ENCODE assay signal across 11 cellular contexts in the genomic region with DNA sequence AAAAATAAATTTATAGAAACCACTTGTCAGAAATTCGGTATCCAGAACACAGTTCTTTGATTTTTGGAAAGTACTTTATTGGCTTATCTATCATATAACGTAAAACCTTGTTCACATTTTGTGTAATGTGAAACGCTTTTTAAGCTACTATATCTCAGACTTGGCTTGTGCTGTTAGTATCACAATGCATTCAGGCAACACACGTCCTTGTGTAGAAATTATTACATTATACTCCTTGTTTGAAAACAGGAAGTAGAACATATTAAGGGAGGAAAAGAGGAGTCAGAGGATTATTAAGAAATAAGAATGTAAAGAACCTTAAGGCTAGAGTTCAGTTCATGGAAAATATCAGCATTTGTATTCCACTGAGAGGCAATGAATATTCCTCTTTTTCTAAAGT. TPM values are rescaled to one million over a fixed set of nuclear protein-coding genes. Genes with fewer than 3 reads are reported as not detected.
A peak's percentile ranks its signal among the peaks of the same experiment; 100 is the strongest.
DNase-seq lines count a peak whose midpoint lies in the region; ATAC-seq, FAIRE-seq and TF ChIP-seq lines count a peak whose summit lies in the region.
"Had no signal": no experiment of that assay in that cellular context is flagged by ENCODE, and none has a peak within 500 bp of the region (broad histone marks: within the 10 kb centered on the region; RNA-seq: fewer than 3 reads in every experiment).

No MANE protein-coding gene starts in this region.

- H3K9me3 Mint-ChIP-seq in activated CD8-positive, alpha-beta T cell treated with anti-CD3 and anti-CD28 coated beads, Interleukin-2, amount 10 ng/mL, durations not matched to agents 7 days and 5 days (ENCODE audit: insufficient read depth): no peaks in the 10 kb centered on the region

- H3K27ac ChIP-seq in left ventricle myocardium inferior (replicated peaks) (no peak overlapping the region), right atrium auricular region (no peak overlapping the region)

- TF ChIP-seq CTCF in left ventricle myocardium inferior (IDR thresholded peaks at IDR 0.05; ENCODE audit: borderline replicate concordance) (no peak), right atrium auricular region (IDR thresholded peaks at IDR 0.05) (no peak), GM10266 (IDR thresholded peaks at IDR 0.05; ENCODE audit: control insufficient read depth, insufficient read depth, low read depth, missing control alignments) (no peak)

- no peaks in the 10 kb centered on the region for H3K9me3 ChIP-seq in left ventricle myocardium inferior (replicated peaks)
- no peaks in the 10 kb centered on the region for H3K9me3 ChIP-seq in right atrium auricular region

- H3K4me1 Mint-ChIP-seq in activated CD8-positive, alpha-beta T cell treated with anti-CD3 and anti-CD28 coated beads, Interleukin-2, amount 10 ng/mL, durations not matched to agents 7 days and 5 days (ENCODE audit: low read depth): peaks cover 26% of the 10 kb centered on the region

- H3K36me3 Mint-ChIP-seq in activated CD8-positive, alpha-beta T cell treated with anti-CD3 and anti-CD28 coated beads, Interleukin-2, amount 10 ng/mL, durations not matched to agents 7 days and 5 days (ENCODE audit: low read depth): peaks cover 18% of the 10 kb centered on the region

- POLR2A ChIA-PET in activated CD8-positive, alpha-beta T cell treated with anti-CD3 and anti-CD28 coated beads, Interleukin-2, amount 10 ng/mL, durations not matched to agents 7 days and 5 days (lab: Charles Lee): no interaction called here

- FAIRE-seq in islet of Langerhans (lab: Jason Lieb, UNC): peak; percentile 9

- H3K27me3 ChIP-seq in left ventricle myocardium inferior (ENCODE audit: low read depth) (no peaks in the 10 kb centered on the region), right atrium auricular region (no peaks in the 10 kb centered on the region)
- H3K27me3 ChIP-seq: foreskin keratinocyte had no signal

- H3K36me3 ChIP-seq in left ventricle myocardium inferior (peaks cover 10% of the 10 kb centered on the region), right atrium auricular region (no peaks in the 10 kb centered on the region)

- H3K4me1 ChIP-seq in left ventricle myocardium inferior (peaks cover 55% of the 10 kb centered on the region), right atrium auricular region (peaks cover 0 to 26% of the 10 kb centered on the region in 2 donors)

- intact Hi-C loops in left ventricle myocardium inferior (cut with micrococcal nuclease): no loop called here

- H3K27ac Mint-ChIP-seq in activated CD8-positive, alpha-beta T cell treated with anti-CD3 and anti-CD28 coated beads, Interleukin-2, amount 10 ng/mL, durations not matched to agents 7 days and 5 days: peak overlapping the region; percentile 31

- CTCF ChIA-PET in activated CD8-positive, alpha-beta T cell treated with anti-CD3 and anti-CD28 coated beads, Interleukin-2, amount 10 ng/mL, durations not matched to agents 7 days and 5 days (lab: Charles Lee): no interaction called here

- H3K4me3 ChIP-seq in left ventricle myocardium inferior (peak overlapping the region; percentile 99), right atrium auricular region (peak overlapping the region in 1 of 2 donors; percentile 91)

- peak overlapping the region; percentile 99 for H3K4me3 Mint-ChIP-seq in activated CD8-positive, alpha-beta T cell treated with anti-CD3 and anti-CD28 coated beads, Interleukin-2, amount 10 ng/mL, durations not matched to agents 7 days and 5 days

- no peaks in the 10 kb centered on the region for H3K27me3 Mint-ChIP-seq in activated CD8-positive, alpha-beta T cell treated with anti-CD3 and anti-CD28 coated beads, Interleukin-2, amount 10 ng/mL, durations not matched to agents 7 days and 5 days (ENCODE audit: low read depth)

- DNase-seq in left ventricle myocardium inferior (no peak), right atrium auricular region (ENCODE audit: low spot score) (no peak), GM10266 (ENCODE audit: extremely low spot score) (no peak), NCI-H128 (lab: John Stamatoyannopoulos, UW; ENCODE audit: unreplicated experiment) (no peak)
- no peak for DNase-seq in activated CD8-positive, alpha-beta T cell treated with anti-CD3 and anti-CD28 coated beads, Interleukin-2, amount 10 ng/mL, durations not matched to agents 7 days and 5 days
- DNase-seq: foreskin keratinocyte, GDM1, NCI-H1694 treated with DMSO at 0.1 percent for 48 hours had no signal

- no peak for ATAC-seq in activated CD8-positive, alpha-beta T cell treated with anti-CD3 and anti-CD28 coated beads, Interleukin-2, amount 10 ng/mL, durations not matched to agents 7 days and 5 days
- ATAC-seq in GM18858 (IDR thresholded peaks at IDR 0.05; ENCODE audit: unreplicated experiment) (no peak), HG03469 (IDR thresholded peaks at IDR 0.05; ENCODE audit: unreplicated experiment) (no peak)
- ATAC-seq: foreskin keratinocyte had no signal

RNA-seq across cellular contexts. Expression of a gene that starts 1.6 kb away (rescaled TPM):
- total RNA-seq in left ventricle myocardium inferior (31.0 TPM), right atrium auricular region (10 to 100 TPM; 17.6 to 22.9 TPM)
- 10 to 100 TPM; 34.3 to 38.4 TPM for total RNA-seq in activated CD8-positive, alpha-beta T cell treated with anti-CD3 and anti-CD28 coated beads, Interleukin-2, amount 10 ng/mL, durations not matched to agents 7 days and 5 days
